In genomic region chr2:241546771-241547498, GRCh38 we compare ENCODE assay signal across 1 cellular context.
TF ChIP-seq lines count a peak whose summit lies in the region.

No MANE protein-coding gene starts in this region.

TF ChIP-seq in HEK293, 187 proteins besides CTCF, POLR2A, EP300 and RAD21 (continued from another document):
- TF ChIP-seq ZNF341 (tag by site-specific recombination; IDR thresholded peaks at IDR 0.05; ENCODE audit: low read depth), result no peak
- TF ChIP-seq, protein P1, sequence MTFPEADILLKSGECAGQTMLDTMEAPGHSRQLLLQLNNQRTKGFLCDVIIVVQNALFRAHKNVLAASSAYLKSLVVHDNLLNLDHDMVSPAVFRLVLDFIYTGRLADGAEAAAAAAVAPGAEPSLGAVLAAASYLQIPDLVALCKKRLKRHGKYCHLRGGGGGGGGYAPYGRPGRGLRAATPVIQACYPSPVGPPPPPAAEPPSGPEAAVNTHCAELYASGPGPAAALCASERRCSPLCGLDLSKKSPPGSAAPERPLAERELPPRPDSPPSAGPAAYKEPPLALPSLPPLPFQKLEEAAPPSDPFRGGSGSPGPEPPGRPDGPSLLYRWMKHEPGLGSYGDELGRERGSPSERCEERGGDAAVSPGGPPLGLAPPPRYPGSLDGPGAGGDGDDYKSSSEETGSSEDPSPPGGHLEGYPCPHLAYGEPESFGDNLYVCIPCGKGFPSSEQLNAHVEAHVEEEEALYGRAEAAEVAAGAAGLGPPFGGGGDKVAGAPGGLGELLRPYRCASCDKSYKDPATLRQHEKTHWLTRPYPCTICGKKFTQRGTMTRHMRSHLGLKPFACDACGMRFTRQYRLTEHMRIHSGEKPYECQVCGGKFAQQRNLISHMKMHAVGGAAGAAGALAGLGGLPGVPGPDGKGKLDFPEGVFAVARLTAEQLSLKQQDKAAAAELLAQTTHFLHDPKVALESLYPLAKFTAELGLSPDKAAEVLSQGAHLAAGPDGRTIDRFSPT (tag by site-specific recombination; IDR thresholded peaks at IDR 0.05), result peak; percentile 13; the same call in 1 of the 2 replicates
- no peak for TF ChIP-seq FEZF1 (tag by site-specific recombination; IDR thresholded peaks at IDR 0.05)
- no peak for TF ChIP-seq ZSCAN30 (tag by site-specific recombination; IDR thresholded peaks at IDR 0.05)
- TF ChIP-seq ZNF548 (tag by site-specific recombination; IDR thresholded peaks at IDR 0.05), result 0 out of 2 replicates have a peak, but pooled peaks have one; percentile 20
- TF ChIP-seq, protein P2, sequence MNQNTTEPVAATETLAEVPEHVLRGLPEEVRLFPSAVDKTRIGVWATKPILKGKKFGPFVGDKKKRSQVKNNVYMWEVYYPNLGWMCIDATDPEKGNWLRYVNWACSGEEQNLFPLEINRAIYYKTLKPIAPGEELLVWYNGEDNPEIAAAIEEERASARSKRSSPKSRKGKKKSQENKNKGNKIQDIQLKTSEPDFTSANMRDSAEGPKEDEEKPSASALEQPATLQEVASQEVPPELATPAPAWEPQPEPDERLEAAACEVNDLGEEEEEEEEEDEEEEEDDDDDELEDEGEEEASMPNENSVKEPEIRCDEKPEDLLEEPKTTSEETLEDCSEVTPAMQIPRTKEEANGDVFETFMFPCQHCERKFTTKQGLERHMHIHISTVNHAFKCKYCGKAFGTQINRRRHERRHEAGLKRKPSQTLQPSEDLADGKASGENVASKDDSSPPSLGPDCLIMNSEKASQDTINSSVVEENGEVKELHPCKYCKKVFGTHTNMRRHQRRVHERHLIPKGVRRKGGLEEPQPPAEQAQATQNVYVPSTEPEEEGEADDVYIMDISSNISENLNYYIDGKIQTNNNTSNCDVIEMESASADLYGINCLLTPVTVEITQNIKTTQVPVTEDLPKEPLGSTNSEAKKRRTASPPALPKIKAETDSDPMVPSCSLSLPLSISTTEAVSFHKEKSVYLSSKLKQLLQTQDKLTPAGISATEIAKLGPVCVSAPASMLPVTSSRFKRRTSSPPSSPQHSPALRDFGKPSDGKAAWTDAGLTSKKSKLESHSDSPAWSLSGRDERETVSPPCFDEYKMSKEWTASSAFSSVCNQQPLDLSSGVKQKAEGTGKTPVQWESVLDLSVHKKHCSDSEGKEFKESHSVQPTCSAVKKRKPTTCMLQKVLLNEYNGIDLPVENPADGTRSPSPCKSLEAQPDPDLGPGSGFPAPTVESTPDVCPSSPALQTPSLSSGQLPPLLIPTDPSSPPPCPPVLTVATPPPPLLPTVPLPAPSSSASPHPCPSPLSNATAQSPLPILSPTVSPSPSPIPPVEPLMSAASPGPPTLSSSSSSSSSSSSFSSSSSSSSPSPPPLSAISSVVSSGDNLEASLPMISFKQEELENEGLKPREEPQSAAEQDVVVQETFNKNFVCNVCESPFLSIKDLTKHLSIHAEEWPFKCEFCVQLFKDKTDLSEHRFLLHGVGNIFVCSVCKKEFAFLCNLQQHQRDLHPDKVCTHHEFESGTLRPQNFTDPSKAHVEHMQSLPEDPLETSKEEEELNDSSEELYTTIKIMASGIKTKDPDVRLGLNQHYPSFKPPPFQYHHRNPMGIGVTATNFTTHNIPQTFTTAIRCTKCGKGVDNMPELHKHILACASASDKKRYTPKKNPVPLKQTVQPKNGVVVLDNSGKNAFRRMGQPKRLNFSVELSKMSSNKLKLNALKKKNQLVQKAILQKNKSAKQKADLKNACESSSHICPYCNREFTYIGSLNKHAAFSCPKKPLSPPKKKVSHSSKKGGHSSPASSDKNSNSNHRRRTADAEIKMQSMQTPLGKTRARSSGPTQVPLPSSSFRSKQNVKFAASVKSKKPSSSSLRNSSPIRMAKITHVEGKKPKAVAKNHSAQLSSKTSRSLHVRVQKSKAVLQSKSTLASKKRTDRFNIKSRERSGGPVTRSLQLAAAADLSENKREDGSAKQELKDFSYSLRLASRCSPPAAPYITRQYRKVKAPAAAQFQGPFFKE (tag by site-specific recombination; IDR thresholded peaks at IDR 0.05; ENCODE audit: borderline replicate concordance), result no peak
- TF ChIP-seq, protein P3, sequence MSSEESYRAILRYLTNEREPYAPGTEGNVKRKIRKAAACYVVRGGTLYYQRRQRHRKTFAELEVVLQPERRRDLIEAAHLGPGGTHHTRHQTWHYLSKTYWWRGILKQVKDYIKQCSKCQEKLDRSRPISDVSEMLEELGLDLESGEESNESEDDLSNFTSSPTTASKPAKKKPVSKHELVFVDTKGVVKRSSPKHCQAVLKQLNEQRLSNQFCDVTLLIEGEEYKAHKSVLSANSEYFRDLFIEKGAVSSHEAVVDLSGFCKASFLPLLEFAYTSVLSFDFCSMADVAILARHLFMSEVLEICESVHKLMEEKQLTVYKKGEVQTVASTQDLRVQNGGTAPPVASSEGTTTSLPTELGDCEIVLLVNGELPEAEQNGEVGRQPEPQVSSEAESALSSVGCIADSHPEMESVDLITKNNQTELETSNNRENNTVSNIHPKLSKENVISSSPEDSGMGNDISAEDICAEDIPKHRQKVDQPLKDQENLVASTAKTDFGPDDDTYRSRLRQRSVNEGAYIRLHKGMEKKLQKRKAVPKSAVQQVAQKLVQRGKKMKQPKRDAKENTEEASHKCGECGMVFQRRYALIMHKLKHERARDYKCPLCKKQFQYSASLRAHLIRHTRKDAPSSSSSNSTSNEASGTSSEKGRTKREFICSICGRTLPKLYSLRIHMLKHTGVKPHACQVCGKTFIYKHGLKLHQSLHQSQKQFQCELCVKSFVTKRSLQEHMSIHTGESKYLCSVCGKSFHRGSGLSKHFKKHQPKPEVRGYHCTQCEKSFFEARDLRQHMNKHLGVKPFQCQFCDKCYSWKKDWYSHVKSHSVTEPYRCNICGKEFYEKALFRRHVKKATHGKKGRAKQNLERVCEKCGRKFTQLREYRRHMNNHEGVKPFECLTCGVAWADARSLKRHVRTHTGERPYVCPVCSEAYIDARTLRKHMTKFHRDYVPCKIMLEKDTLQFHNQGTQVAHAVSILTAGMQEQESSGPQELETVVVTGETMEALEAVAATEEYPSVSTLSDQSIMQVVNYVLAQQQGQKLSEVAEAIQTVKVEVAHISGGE (tag by site-specific recombination; conservative IDR thresholded peaks at IDR 0.05; ENCODE audit: low read depth), result no peak
- no peak for TF ChIP-seq ZNF560 (tag by site-specific recombination; IDR thresholded peaks at IDR 0.05; ENCODE audit: borderline replicate concordance)
